Comparison of ENCODE assay signal across 1 cellular context in the genomic region with DNA sequence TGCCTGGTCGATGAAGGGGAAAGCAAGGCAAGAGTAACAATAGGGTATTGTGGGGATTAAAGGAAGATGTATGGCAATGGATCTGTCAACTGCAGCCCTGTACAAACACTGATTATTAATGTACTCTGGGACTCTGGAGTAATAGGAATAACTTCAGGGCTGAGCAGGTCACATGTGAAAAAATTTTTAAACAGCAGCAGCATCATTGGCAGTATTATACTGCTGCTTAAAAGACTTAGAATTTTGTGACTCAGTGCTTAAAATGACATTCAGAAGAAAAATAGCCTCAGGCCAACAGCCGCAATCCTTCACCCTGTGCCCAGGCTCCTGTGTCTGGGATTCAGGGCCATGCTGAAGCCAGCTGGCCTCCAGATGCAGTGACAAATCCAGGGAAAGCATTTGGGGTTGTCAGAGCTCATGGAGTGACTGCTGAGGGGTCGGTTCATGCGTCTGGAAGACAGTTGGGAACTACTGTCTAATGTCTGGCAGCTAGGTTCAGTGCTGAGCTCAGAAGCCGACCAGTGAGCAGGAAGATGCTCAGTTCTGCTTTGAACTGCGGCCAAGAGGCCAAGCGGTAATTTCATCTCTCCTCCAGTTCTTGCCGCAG.
TF ChIP-seq lines count a peak whose summit lies in the region.

No MANE protein-coding gene starts in this region.

TF ChIP-seq in H1, 55 proteins besides CTCF, POLR2A, EP300 and RAD21:
- TF ChIP-seq, protein P1, sequence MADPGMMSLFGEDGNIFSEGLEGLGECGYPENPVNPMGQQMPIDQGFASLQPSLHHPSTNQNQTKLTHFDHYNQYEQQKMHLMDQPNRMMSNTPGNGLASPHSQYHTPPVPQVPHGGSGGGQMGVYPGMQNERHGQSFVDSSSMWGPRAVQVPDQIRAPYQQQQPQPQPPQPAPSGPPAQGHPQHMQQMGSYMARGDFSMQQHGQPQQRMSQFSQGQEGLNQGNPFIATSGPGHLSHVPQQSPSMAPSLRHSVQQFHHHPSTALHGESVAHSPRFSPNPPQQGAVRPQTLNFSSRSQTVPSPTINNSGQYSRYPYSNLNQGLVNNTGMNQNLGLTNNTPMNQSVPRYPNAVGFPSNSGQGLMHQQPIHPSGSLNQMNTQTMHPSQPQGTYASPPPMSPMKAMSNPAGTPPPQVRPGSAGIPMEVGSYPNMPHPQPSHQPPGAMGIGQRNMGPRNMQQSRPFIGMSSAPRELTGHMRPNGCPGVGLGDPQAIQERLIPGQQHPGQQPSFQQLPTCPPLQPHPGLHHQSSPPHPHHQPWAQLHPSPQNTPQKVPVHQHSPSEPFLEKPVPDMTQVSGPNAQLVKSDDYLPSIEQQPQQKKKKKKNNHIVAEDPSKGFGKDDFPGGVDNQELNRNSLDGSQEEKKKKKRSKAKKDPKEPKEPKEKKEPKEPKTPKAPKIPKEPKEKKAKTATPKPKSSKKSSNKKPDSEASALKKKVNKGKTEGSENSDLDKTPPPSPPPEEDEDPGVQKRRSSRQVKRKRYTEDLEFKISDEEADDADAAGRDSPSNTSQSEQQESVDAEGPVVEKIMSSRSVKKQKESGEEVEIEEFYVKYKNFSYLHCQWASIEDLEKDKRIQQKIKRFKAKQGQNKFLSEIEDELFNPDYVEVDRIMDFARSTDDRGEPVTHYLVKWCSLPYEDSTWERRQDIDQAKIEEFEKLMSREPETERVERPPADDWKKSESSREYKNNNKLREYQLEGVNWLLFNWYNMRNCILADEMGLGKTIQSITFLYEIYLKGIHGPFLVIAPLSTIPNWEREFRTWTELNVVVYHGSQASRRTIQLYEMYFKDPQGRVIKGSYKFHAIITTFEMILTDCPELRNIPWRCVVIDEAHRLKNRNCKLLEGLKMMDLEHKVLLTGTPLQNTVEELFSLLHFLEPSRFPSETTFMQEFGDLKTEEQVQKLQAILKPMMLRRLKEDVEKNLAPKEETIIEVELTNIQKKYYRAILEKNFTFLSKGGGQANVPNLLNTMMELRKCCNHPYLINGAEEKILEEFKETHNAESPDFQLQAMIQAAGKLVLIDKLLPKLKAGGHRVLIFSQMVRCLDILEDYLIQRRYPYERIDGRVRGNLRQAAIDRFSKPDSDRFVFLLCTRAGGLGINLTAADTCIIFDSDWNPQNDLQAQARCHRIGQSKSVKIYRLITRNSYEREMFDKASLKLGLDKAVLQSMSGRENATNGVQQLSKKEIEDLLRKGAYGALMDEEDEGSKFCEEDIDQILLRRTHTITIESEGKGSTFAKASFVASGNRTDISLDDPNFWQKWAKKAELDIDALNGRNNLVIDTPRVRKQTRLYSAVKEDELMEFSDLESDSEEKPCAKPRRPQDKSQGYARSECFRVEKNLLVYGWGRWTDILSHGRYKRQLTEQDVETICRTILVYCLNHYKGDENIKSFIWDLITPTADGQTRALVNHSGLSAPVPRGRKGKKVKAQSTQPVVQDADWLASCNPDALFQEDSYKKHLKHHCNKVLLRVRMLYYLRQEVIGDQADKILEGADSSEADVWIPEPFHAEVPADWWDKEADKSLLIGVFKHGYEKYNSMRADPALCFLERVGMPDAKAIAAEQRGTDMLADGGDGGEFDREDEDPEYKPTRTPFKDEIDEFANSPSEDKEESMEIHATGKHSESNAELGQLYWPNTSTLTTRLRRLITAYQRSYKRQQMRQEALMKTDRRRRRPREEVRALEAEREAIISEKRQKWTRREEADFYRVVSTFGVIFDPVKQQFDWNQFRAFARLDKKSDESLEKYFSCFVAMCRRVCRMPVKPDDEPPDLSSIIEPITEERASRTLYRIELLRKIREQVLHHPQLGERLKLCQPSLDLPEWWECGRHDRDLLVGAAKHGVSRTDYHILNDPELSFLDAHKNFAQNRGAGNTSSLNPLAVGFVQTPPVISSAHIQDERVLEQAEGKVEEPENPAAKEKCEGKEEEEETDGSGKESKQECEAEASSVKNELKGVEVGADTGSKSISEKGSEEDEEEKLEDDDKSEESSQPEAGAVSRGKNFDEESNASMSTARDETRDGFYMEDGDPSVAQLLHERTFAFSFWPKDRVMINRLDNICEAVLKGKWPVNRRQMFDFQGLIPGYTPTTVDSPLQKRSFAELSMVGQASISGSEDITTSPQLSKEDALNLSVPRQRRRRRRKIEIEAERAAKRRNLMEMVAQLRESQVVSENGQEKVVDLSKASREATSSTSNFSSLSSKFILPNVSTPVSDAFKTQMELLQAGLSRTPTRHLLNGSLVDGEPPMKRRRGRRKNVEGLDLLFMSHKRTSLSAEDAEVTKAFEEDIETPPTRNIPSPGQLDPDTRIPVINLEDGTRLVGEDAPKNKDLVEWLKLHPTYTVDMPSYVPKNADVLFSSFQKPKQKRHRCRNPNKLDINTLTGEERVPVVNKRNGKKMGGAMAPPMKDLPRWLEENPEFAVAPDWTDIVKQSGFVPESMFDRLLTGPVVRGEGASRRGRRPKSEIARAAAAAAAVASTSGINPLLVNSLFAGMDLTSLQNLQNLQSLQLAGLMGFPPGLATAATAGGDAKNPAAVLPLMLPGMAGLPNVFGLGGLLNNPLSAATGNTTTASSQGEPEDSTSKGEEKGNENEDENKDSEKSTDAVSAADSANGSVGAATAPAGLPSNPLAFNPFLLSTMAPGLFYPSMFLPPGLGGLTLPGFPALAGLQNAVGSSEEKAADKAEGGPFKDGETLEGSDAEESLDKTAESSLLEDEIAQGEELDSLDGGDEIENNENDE (IDR thresholded peaks at IDR 0.05; ENCODE audit: insufficient replicate concordance, low read length): no peak
- TF ChIP-seq TCF12 (IDR thresholded peaks at IDR 0.05; ENCODE audit: low read depth, low read length): no peak
- no peak for TF ChIP-seq JUND (IDR thresholded peaks at IDR 0.05; ENCODE audit: low read length)
- no peak for TF ChIP-seq PHF8 (conservative IDR thresholded peaks at IDR 0.05; ENCODE audit: low read depth, low read length)
- TF ChIP-seq HDAC6 (IDR thresholded peaks at IDR 0.05; ENCODE audit: low read depth, low read length): no peak
- TF ChIP-seq SP2 (IDR thresholded peaks at IDR 0.05; ENCODE audit: low read length): no peak
- no peak for TF ChIP-seq CHD2 (IDR thresholded peaks at IDR 0.05; ENCODE audit: low read length)
